Comparison of ENCODE assay signal across 11 cellular contexts in genomic region chr20:34892671-34893070, GRCh38.
"Had no signal": no experiment of that assay in that cellular context is flagged by ENCODE, and none has a peak within 500 bp of the region (broad histone marks: within the 10 kb centered on the region; RNA-seq: fewer than 3 reads in every experiment).

No MANE protein-coding gene starts in this region.

- H3K9me3 ChIP-seq: tibial nerve, vagina had no signal

- H3K4me1 Mint-ChIP-seq: brain had no signal

- H3K27ac ChIP-seq: tibial nerve, vagina had no signal

- H3K4me3 ChIP-seq: tibial nerve, vagina had no signal

- H3K4me3 Mint-ChIP-seq: brain had no signal

- H3K4me1 ChIP-seq: vagina had no signal

- H3K27me3 Mint-ChIP-seq: brain had no signal

- H3K27ac Mint-ChIP-seq: brain had no signal

- H3K9me3 Mint-ChIP-seq: brain had no signal

- H3K36me3 ChIP-seq: vagina had no signal

- H3K27me3 ChIP-seq: tibial nerve, vagina had no signal

- DNase-seq: activated CD4-positive, alpha-beta T cell treated with anti-CD3 and anti-CD28 coated beads for 4 hours; activated naive CD4-positive, alpha-beta T cell; activated T-cell treated with anti-CD3 and anti-CD28 coated beads for 4 hours; amniotic stem cell; hippocampal formation; stimulated activated CD4-positive, alpha-beta T cell treated with anti-CD3 and anti-CD28 coated beads, Interleukin-12 subunit alpha, Interleukin-12 subunit beta, amount 100 ng/mL, for 4 hours; SW 1271; T-helper 9 cell had no signal
